Comparison of ENCODE assay signal across 1 cellular context in genomic region chr3:128554100-128554464, GRCh38.
TF ChIP-seq lines count a peak whose summit lies in the region.

No MANE protein-coding gene starts in this region.

TF ChIP-seq in WTC11, 78 proteins besides CTCF, POLR2A, EP300 and RAD21 (continued from another document):
- TF ChIP-seq ARID4B (CRISPR knock-in tag; IDR thresholded peaks at IDR 0.05; ENCODE audit: borderline replicate concordance) (no peak), NR2C2 (CRISPR knock-in tag; IDR thresholded peaks at IDR 0.05) (no peak)
- TF ChIP-seq, protein P1, sequence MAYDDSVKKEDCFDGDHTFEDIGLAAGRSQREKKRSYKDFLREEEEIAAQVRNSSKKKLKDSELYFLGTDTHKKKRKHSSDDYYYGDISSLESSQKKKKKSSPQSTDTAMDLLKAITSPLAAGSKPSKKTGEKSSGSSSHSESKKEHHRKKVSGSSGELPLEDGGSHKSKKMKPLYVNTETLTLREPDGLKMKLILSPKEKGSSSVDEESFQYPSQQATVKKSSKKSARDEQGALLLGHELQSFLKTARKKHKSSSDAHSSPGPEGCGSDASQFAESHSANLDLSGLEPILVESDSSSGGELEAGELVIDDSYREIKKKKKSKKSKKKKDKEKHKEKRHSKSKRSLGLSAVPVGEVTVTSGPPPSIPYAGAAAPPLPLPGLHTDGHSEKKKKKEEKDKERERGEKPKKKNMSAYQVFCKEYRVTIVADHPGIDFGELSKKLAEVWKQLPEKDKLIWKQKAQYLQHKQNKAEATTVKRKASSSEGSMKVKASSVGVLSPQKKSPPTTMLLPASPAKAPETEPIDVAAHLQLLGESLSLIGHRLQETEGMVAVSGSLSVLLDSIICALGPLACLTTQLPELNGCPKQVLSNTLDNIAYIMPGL (CRISPR knock-in tag; IDR thresholded peaks at IDR 0.05) = no peak
